9 cellular contexts compared by ENCODE assay signal in genomic region chr10:102814873-102815661, GRCh38. TPM values are rescaled to one million over a fixed set of nuclear protein-coding genes. Genes with fewer than 3 reads are reported as not detected.
A peak's percentile ranks its signal among the peaks of the same experiment; 100 is the strongest.
DNase-seq lines count a peak whose midpoint lies in the region; ATAC-seq and TF ChIP-seq lines count a peak whose summit lies in the region.
"Had no signal": no experiment of that assay in that cellular context is flagged by ENCODE, and none has a peak within 500 bp of the region (broad histone marks: within the 10 kb centered on the region; RNA-seq: fewer than 3 reads in every experiment).

No MANE protein-coding gene starts in this region.

- no peak overlapping the region for H2AFZ ChIP-seq in osteoblast (ENCODE audit: low read length)

- H3K4me3 ChIP-seq in AG04450 (ENCODE audit: low read depth, low read length) (no peak overlapping the region), SJCRH30 (no peak overlapping the region), osteoblast (ENCODE audit: insufficient read depth, low read length) (no peak overlapping the region)

- no peak for TF ChIP-seq CTCF in AG04450 (IDR thresholded peaks at IDR 0.05; ENCODE audit: low read depth, low read length)
- TF ChIP-seq CTCF in foreskin keratinocyte (conservative IDR thresholded peaks at IDR 0.05) = peak; percentile 17
- no peak for TF ChIP-seq CTCF in osteoblast (IDR thresholded peaks at IDR 0.05; ENCODE audit: extremely low read depth, low read depth, low read length)

- DNase-seq in AG04450 (ENCODE audit: low read depth, low spot score) = no peak
- peak; percentile 20 to 31 for DNase-seq in SJCRH30
- peak in 1 of 2 donors; percentile 63 for DNase-seq in foreskin keratinocyte
- no peak for DNase-seq in osteoblast (ENCODE audit: insufficient read length, low spot score, missing footprints)
- DNase-seq in SK-N-DZ (ENCODE audit: low spot score) = no peak
- no peak for DNase-seq in NCI-H1417 treated with DMSO at 0.1 percent for 48 hours (lab: John Stamatoyannopoulos, UW)
- no peak for DNase-seq in DMS153 (lab: John Stamatoyannopoulos, UW)
- DNase-seq: CD8-positive, alpha-beta T cell had no signal

- ATAC-seq in foreskin keratinocyte (peak; percentile 79), HG02610 (IDR thresholded peaks at IDR 0.05; ENCODE audit: unreplicated experiment) (no peak)
- ATAC-seq: CD8-positive, alpha-beta T cell had no signal

- H3K4me1 ChIP-seq in SJCRH30 = peaks cover 24% of the 10 kb centered on the region
- H3K4me1 ChIP-seq in foreskin keratinocyte = peaks cover 13% of the 10 kb centered on the region
- peaks cover 31% of the 10 kb centered on the region for H3K4me1 ChIP-seq in osteoblast (ENCODE audit: insufficient read depth, low read length)

- H3K9me3 ChIP-seq in AG04450 (ENCODE audit: control insufficient read depth, insufficient read depth, low read length) = no peaks in the 10 kb centered on the region; the same call in 1 of the 2 replicates
- H3K9me3 ChIP-seq in SJCRH30 (replicated peaks) = no peaks in the 10 kb centered on the region
- no peaks in the 10 kb centered on the region for H3K9me3 ChIP-seq in osteoblast (ENCODE audit: low read depth, low read length)

- peak overlapping the region; percentile 98 for H3K27ac ChIP-seq in AG04450 (ENCODE audit: low read depth, low read length)
- H3K27ac ChIP-seq in SJCRH30 = no peak overlapping the region
- H3K27ac ChIP-seq in foreskin keratinocyte = peak overlapping the region; percentile 39
- H3K27ac ChIP-seq in osteoblast (ENCODE audit: low read depth, low read length) = peak overlapping the region; percentile 94

- peak overlapping the region; percentile 61 for H3K4me2 ChIP-seq in osteoblast (ENCODE audit: insufficient read depth, low read length)

- H3K27me3 ChIP-seq in AG04450 (ENCODE audit: control insufficient read depth, insufficient read depth, low read length) (no peaks in the 10 kb centered on the region), SJCRH30 (no peaks in the 10 kb centered on the region), foreskin keratinocyte (no peaks in the 10 kb centered on the region), osteoblast (ENCODE audit: insufficient read depth, low read length) (no peaks in the 10 kb centered on the region)

- H3K79me2 ChIP-seq in osteoblast (ENCODE audit: insufficient read depth, low read length) = no peaks in the 10 kb centered on the region

- H4K20me1 ChIP-seq in osteoblast (ENCODE audit: insufficient read depth, low read length) = peaks cover 2% of the 10 kb centered on the region

- POLR2A ChIA-PET in AG04450 (lab: Yijun Ruan, JAX) = interaction anchor here (0.6 to 1.7 kb wide), 5 partner anchors 11 to 72 kb away, joined by 3 to 16 read pairs (median 4); no protein-coding TSS in a partner anchor

- H3K36me3 ChIP-seq in SJCRH30 (peaks cover 28% of the 10 kb centered on the region), osteoblast (ENCODE audit: insufficient read depth, low read length) (peaks cover 40% of the 10 kb centered on the region)

- CTCF ChIA-PET in AG04450 (lab: Charles Lee) = interaction anchor here (2.2 kb wide), 1 partner anchor 86 kb away, joined by 6 read pairs; no protein-coding TSS in a partner anchor

RNA-seq across cellular contexts. Expression of gene CYP17A1, which starts 22.1 kb away (rescaled TPM):
- polyA plus RNA-seq in AG04450 (2011; rRNA removed) (not detected in 2 replicates), foreskin keratinocyte (not detected in 2 replicates)
- polyA minus RNA-seq in AG04450 (2011; rRNA and poly(A)+ RNA removed) = not detected in 2 replicates
- total RNA-seq in SJCRH30 (2014; rRNA removed; shearing (Covaris generic)) = not detected in 2 replicates
- total RNA-seq in foreskin keratinocyte (not detected in 2 replicates), osteoblast (under 0.01 TPM in 1 of 2 replicates, not detected in the other)
- polyA plus RNA-seq in SK-N-DZ (2014; cell fraction: cytosol; rRNA removed) = not detected in 2 replicates
- not detected in 2 replicates for polyA plus RNA-seq in SK-N-DZ (2014; cell fraction: nucleus; rRNA removed)
- total RNA-seq: CD8-positive, alpha-beta T cell had no signal

RNA-seq across cellular contexts. Expression of gene BORCS7, which starts 39.0 kb away (rescaled TPM):
- 21.0 and 31.1 TPM in 2 replicates for polyA plus RNA-seq in AG04450 (2011; rRNA removed)
- 7.1 and 9.7 TPM in 2 replicates for polyA minus RNA-seq in AG04450 (2011; rRNA and poly(A)+ RNA removed)
- 19.9 and 24.3 TPM in 2 replicates for total RNA-seq in SJCRH30 (2014; rRNA removed; shearing (Covaris generic))
- 7.3 and 8.4 TPM in 2 replicates for total RNA-seq in foreskin keratinocyte
- 7.4 and 8.9 TPM in 2 replicates for polyA plus RNA-seq in foreskin keratinocyte
- total RNA-seq in osteoblast = 29.3 and 34.5 TPM in 2 replicates
- 30.9 and 31.3 TPM in 2 replicates for polyA plus RNA-seq in SK-N-DZ (2014; cell fraction: cytosol; rRNA removed)
- 5.5 and 14.6 TPM in 2 replicates for polyA plus RNA-seq in SK-N-DZ (2014; cell fraction: nucleus; rRNA removed)

RNA-seq across cellular contexts. Expression of gene AS3MT, which starts 54.2 kb away (rescaled TPM):
- polyA plus RNA-seq in AG04450 (2011; rRNA removed) (4.0 and 6.7 TPM in 2 replicates), foreskin keratinocyte (4.0 and 7.9 TPM in 2 replicates)
- polyA minus RNA-seq in AG04450 (2011; rRNA and poly(A)+ RNA removed) = 0.74 and 1.4 TPM in 2 replicates
- 13.7 and 14.8 TPM in 2 replicates for total RNA-seq in SJCRH30 (2014; rRNA removed; shearing (Covaris generic))
- total RNA-seq in foreskin keratinocyte (4.4 and 6.4 TPM in 2 replicates), osteoblast (6.2 and 8.0 TPM in 2 replicates)
- 24.7 and 35.0 TPM in 2 replicates for polyA plus RNA-seq in SK-N-DZ (2014; cell fraction: cytosol; rRNA removed)
- 15.8 and 16.6 TPM in 2 replicates for polyA plus RNA-seq in SK-N-DZ (2014; cell fraction: nucleus; rRNA removed)

Comparison
In these comparisons a context has a peak if more than half of its experiments do, and no peak if none do; other contexts are left out.
1. DNase-seq: peak in SJCRH30 (2 of 2); none in AG04450 (single experiment), osteoblast (single experiment), SK-N-DZ (single experiment), NCI-H1417 treated with DMSO at 0.1 percent for 48 hours (single experiment) and DMS153 (single experiment).